ENCODE assay signal across 9 cellular contexts in genomic region chr14:77708749-77709148, GRCh38. TPM values are rescaled to one million over a fixed set of nuclear protein-coding genes. Genes with fewer than 3 reads are reported as not detected.
A peak's percentile ranks its signal among the peaks of the same experiment; 100 is the strongest.
DNase-seq lines count a peak whose midpoint lies in the region; ATAC-seq and TF ChIP-seq lines count a peak whose summit lies in the region.
"Had no signal": no experiment of that assay in that cellular context is flagged by ENCODE, and none has a peak within 500 bp of the region (broad histone marks: within the 10 kb centered on the region; RNA-seq: fewer than 3 reads in every experiment).

No MANE protein-coding gene starts in this region.

- TF ChIP-seq EP300 in neural cell (conservative IDR thresholded peaks at IDR 0.05; ENCODE audit: poor library complexity, severe bottlenecking), result no peak

- peak overlapping the region; percentile 91 for H3K9ac ChIP-seq in BLaER1
- peak overlapping the region; percentile 74 for H3K9ac ChIP-seq in neural cell (ENCODE audit: low read length)

- peaks cover 53% of the 10 kb centered on the region for H3K79me2 ChIP-seq in neural cell (replicated peaks; ENCODE audit: insufficient read depth, low read length)

- H4K20me1 ChIP-seq in BLaER1 (peaks cover 78% of the 10 kb centered on the region), neural cell (ENCODE audit: insufficient read depth) (no peaks in the 10 kb centered on the region)

- peak overlapping the region; percentile 96 for H3K4me2 ChIP-seq in BLaER1
- H3K4me2 ChIP-seq in neural cell (ENCODE audit: low read length), result peak overlapping the region; percentile 74

- peak overlapping the region; percentile 65 for H2AFZ ChIP-seq in neural cell (ENCODE audit: low read depth, low read length)

- H3K9me3 ChIP-seq in BLaER1 (no peaks in the 10 kb centered on the region), neural cell (ENCODE audit: low read length) (no peaks in the 10 kb centered on the region)
- H3K9me3 ChIP-seq in effector memory CD4-positive, alpha-beta T cell (ENCODE audit: control insufficient read depth, low read length), result no peaks in the 10 kb centered on the region

- no peaks in the 10 kb centered on the region for H3F3A ChIP-seq in neural cell (ENCODE audit: insufficient read depth, low read length, poor library complexity, severe bottlenecking)

- peak overlapping the region; percentile 86 for H3K27ac ChIP-seq in BLaER1
- H3K27ac ChIP-seq in effector memory CD4-positive, alpha-beta T cell (ENCODE audit: insufficient read depth, low read length, poor library complexity, severe bottlenecking), result no peak overlapping the region
- no peak overlapping the region for H3K27ac ChIP-seq in neural cell (ENCODE audit: low read length)

- H3K9me2 ChIP-seq in neural cell (ENCODE audit: insufficient read depth, low read length), result no peaks in the 10 kb centered on the region

- no peak for ATAC-seq in GM19023 (IDR thresholded peaks at IDR 0.05; ENCODE audit: unreplicated experiment)

- DNase-seq in LNCaP clone FGC (ENCODE audit: low read depth), result no peak
- DNase-seq in effector memory CD4-positive, alpha-beta T cell, result no peak
- DNase-seq in NCI-H510A (lab: John Stamatoyannopoulos, UW), result no peak
- no peak for DNase-seq in central memory CD4-positive, alpha-beta T cell
- DNase-seq in SK-N-DZ (ENCODE audit: low spot score), result no peak
- DNase-seq: SHP77 had no signal

- H3K4me1 ChIP-seq in BLaER1, result peaks cover 34% of the 10 kb centered on the region
- H3K4me1 ChIP-seq in effector memory CD4-positive, alpha-beta T cell (ENCODE audit: control insufficient read depth, insufficient read depth, low read length, poor library complexity, severe bottlenecking), result peaks cover 20% of the 10 kb centered on the region

- TF ChIP-seq RAD21 in neural cell (conservative IDR thresholded peaks at IDR 0.05), result no peak

- no peak for TF ChIP-seq CTCF in LNCaP clone FGC (IDR thresholded peaks at IDR 0.05; ENCODE audit: control insufficient read depth, extremely low read depth, insufficient read depth)
- TF ChIP-seq CTCF in neural cell (IDR thresholded peaks at IDR 0.05; ENCODE audit: poor library complexity, severe bottlenecking), result no peak

- H3K4me3 ChIP-seq in BLaER1, result peak overlapping the region; percentile 90
- peak overlapping the region; percentile 98 for H3K4me3 ChIP-seq in LNCaP clone FGC (ENCODE audit: low read depth, low read length)
- peak overlapping the region; percentile 96 for H3K4me3 ChIP-seq in effector memory CD4-positive, alpha-beta T cell (ENCODE audit: insufficient read depth, low read depth, low read length, poor library complexity, severe bottlenecking)
- H3K4me3 ChIP-seq in neural cell (ENCODE audit: low read length), result peak overlapping the region; percentile 71

- H3K27me3 ChIP-seq in BLaER1, result no peaks in the 10 kb centered on the region
- H3K27me3 ChIP-seq in effector memory CD4-positive, alpha-beta T cell (replicated peaks; ENCODE audit: control insufficient read depth, insufficient read depth, low read length, poor library complexity, severe bottlenecking), result no peaks in the 10 kb centered on the region
- H3K27me3 ChIP-seq in neural cell (ENCODE audit: insufficient read depth, low read depth, low read length), result no peaks in the 10 kb centered on the region

- peaks cover 67% of the 10 kb centered on the region for H3K36me3 ChIP-seq in BLaER1
- peaks cover 43% of the 10 kb centered on the region for H3K36me3 ChIP-seq in effector memory CD4-positive, alpha-beta T cell (ENCODE audit: control insufficient read depth, insufficient read depth, low read length)
- H3K36me3 ChIP-seq in neural cell (ENCODE audit: insufficient read depth, low read length), result peaks cover 3% of the 10 kb centered on the region

TF ChIP-seq in neural cell, 6 proteins besides CTCF, POLR2A, EP300 and RAD21:
- TF ChIP-seq TAF1 (IDR thresholded peaks at IDR 0.05; ENCODE audit: low read depth), result no peak
- TF ChIP-seq EZH2 (IDR thresholded peaks at IDR 0.05; ENCODE audit: borderline replicate concordance, insufficient read depth, low read length, poor library complexity, severe bottlenecking), result no peak
- no peak for TF ChIP-seq SMC3 (conservative IDR thresholded peaks at IDR 0.05; ENCODE audit: poor library complexity)
- no peak for TF ChIP-seq MXI1 (conservative IDR thresholded peaks at IDR 0.05; ENCODE audit: poor library complexity, severe bottlenecking)
- TF ChIP-seq REST (IDR thresholded peaks at IDR 0.05; ENCODE audit: borderline replicate concordance), result no peak
- no peak for TF ChIP-seq POLR2AphosphoS5 (IDR thresholded peaks at IDR 0.05)
TF ChIP-seq in neural cell: peak in this region for 0.

RNA-seq across cellular contexts. Expression of gene SLIRP, which starts 0.8 kb away (rescaled TPM):
- polyA plus RNA-seq in neural cell, result 592 and 697 TPM in 2 replicates
- polyA minus RNA-seq in neural cell, result 85.2 and 106 TPM in 2 replicates
- polyA plus RNA-seq in SK-N-DZ (2014; cell fraction: cytosol; rRNA removed), result 989 and 1,108 TPM in 2 replicates
- 826 and 1,147 TPM in 2 replicates for polyA plus RNA-seq in SK-N-DZ (2014; cell fraction: nucleus; rRNA removed)

RNA-seq across cellular contexts. Expression of gene ALKBH1, which starts 0.9 kb away (rescaled TPM):
- 20.4 and 20.8 TPM in 2 replicates for polyA plus RNA-seq in neural cell
- polyA minus RNA-seq in neural cell, result 21.4 and 27.1 TPM in 2 replicates
- 9.4 and 17.7 TPM in 2 replicates for polyA plus RNA-seq in SK-N-DZ (2014; cell fraction: cytosol; rRNA removed)
- polyA plus RNA-seq in SK-N-DZ (2014; cell fraction: nucleus; rRNA removed), result 10.2 and 12.7 TPM in 2 replicates

RNA-seq across cellular contexts. Expression of gene SNW1, which starts 52.2 kb away (rescaled TPM):
- 60.1 and 81.2 TPM in 2 replicates for polyA plus RNA-seq in neural cell
- 67.2 and 84.6 TPM in 2 replicates for polyA minus RNA-seq in neural cell
- polyA plus RNA-seq in SK-N-DZ (2014; cell fraction: cytosol; rRNA removed), result 72.9 and 86.2 TPM in 2 replicates
- polyA plus RNA-seq in SK-N-DZ (2014; cell fraction: nucleus; rRNA removed), result 48.4 and 68.7 TPM in 2 replicates
